ENCODE assay signal across 8 cellular contexts in the genomic region with DNA sequence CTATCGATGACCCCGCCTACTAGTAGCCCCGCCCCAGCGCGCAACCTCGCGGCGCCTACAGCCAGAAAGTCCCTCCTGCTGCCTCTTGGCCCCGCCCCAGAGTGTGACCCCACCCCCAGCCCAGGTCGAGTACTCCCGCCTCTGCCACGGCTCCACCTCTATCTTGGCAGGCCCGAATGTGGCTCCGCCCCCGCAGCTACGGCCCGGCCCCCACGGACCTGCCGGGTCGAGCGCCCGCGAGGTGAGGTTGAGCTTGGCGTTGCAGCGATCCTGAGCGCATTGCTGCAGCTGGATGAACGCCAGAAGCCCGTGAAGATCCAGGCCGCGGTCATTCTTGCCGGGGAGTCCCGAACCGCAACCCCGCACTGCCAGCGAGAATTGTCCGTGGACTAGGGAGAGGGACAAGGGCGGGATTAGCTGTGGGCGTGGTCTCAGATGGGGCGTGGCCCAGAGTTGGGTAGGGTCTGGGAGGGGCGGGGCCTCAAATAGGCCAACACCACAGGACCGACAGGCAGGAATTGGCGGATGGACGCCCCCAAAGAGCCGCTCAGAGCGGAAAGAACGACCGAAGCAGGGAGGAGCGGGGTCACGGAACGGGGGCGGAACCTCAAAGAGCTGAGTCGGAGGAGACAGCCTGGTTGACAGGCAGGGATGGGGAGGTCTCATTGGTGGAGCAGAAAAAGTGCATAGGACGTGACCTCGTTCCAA. TPM values are rescaled to one million over a fixed set of nuclear protein-coding genes. Genes with fewer than 3 reads are reported as not detected.
DNase-seq lines count a peak whose midpoint lies in the region; ATAC-seq and TF ChIP-seq lines count a peak whose summit lies in the region.

No MANE protein-coding gene starts in this region.

- H2AK5ac ChIP-seq in trophoblast cell (ENCODE audit: low read length), result no peak overlapping the region

- peak; percentile 49 for DNase-seq in GM04503 (ENCODE audit: low read depth)
- DNase-seq in HFF-Myc (ENCODE audit: extremely low read depth, low read depth), result peak; percentile 47
- DNase-seq in MV-4-11 (lab: John Stamatoyannopoulos, UW), result peak; percentile 94
- peak; percentile 66 to 85 for DNase-seq in SW 1271 (lab: John Stamatoyannopoulos, UW)
- DNase-seq in activated naive CD8-positive, alpha-beta T cell treated with anti-CD3 and anti-CD28 coated beads, Interleukin-2, amount 50 U/mL, for 24 hours, result peak; percentile 99
- DNase-seq in cardiac septum (ENCODE audit: low spot score), result peak; percentile 99
- DNase-seq in trophoblast cell, result peak; percentile 93
- peak; percentile 97 to 98 for DNase-seq in tibial artery

- H4K12ac ChIP-seq in trophoblast cell (ENCODE audit: low read depth, low read length), result no peak overlapping the region

- peaks cover 2% of the 10 kb centered on the region for H3K79me2 ChIP-seq in trophoblast cell (ENCODE audit: control insufficient read depth, insufficient read depth, low read length, poor library complexity)

- intact Hi-C loops in cardiac septum (cut with DNase I) (loop anchor here (5.0 kb wide), 1 partner anchor 39 kb away; the partner anchor contains the start of gene PHLDB3), tibial artery (cut with DNase I; ENCODE audit: low total_unique reads) (loop anchor here (5.0 kb wide), 1 partner anchor 39 kb away; the partner anchor contains the start of gene PHLDB3)

- no peak overlapping the region for H3K18ac ChIP-seq in trophoblast cell (ENCODE audit: low read length)

- peak overlapping the region; percentile 53 for H3K4me3 ChIP-seq in HFF-Myc (replicated peaks; ENCODE audit: low read depth, low read length)
- peak overlapping the region; percentile 76 for H3K4me3 ChIP-seq in trophoblast cell (ENCODE audit: low read depth, low read length)
- H3K4me3 ChIP-seq in tibial artery, result peak overlapping the region; percentile 64 to 71

- H3K36me3 ChIP-seq in trophoblast cell (ENCODE audit: control insufficient read depth in 1 of 2, insufficient read depth in 2 of 2, low read length in 2 of 2) (no peaks in the 10 kb centered on the region), tibial artery (peaks cover 0 to 6% (median 0%) of the 10 kb centered on the region in 3 donors)

- peak overlapping the region; percentile 40 for H4K8ac ChIP-seq in trophoblast cell (ENCODE audit: low read depth, low read length)

- H3K27ac Mint-ChIP-seq in activated naive CD8-positive, alpha-beta T cell treated with anti-CD3 and anti-CD28 coated beads, Interleukin-2, amount 50 U/mL, for 24 hours, result peak overlapping the region; percentile 93

- H4K91ac ChIP-seq in trophoblast cell (ENCODE audit: low read depth, low read length), result no peak overlapping the region

- H3K27me3 ChIP-seq in trophoblast cell (ENCODE audit: insufficient read depth, low read length) (no peaks in the 10 kb centered on the region), tibial artery (peaks cover 0 to 9% of the 10 kb centered on the region in 2 donors)

- peaks cover 45% of the 10 kb centered on the region for H3K4me1 Mint-ChIP-seq in activated naive CD8-positive, alpha-beta T cell treated with anti-CD3 and anti-CD28 coated beads, Interleukin-2, amount 50 U/mL, for 24 hours

- peak overlapping the region; percentile 22 for H2BK5ac ChIP-seq in trophoblast cell (ENCODE audit: low read depth, low read length, poor library complexity)

- H3K23ac ChIP-seq in trophoblast cell (ENCODE audit: low read length), result no peak overlapping the region

- no peak for TF ChIP-seq CTCF in HFF-Myc (IDR thresholded peaks at IDR 0.05; ENCODE audit: low read depth, low read length, missing control alignments)
- no peak for TF ChIP-seq CTCF in tibial artery (IDR thresholded peaks at IDR 0.05)

- no peak overlapping the region for H2BK120ac ChIP-seq in trophoblast cell (ENCODE audit: insufficient read depth, low read length, poor library complexity)

- H3K4me3 Mint-ChIP-seq in activated naive CD8-positive, alpha-beta T cell treated with anti-CD3 and anti-CD28 coated beads, Interleukin-2, amount 50 U/mL, for 24 hours, result peak overlapping the region; percentile 86

- H2BK12ac ChIP-seq in trophoblast cell (ENCODE audit: low read length), result no peak overlapping the region

- no peak overlapping the region for H3K27ac ChIP-seq in trophoblast cell (ENCODE audit: low read depth, low read length)
- H3K27ac ChIP-seq in tibial artery, result peak overlapping the region; percentile 82 to 88

- ATAC-seq in activated naive CD8-positive, alpha-beta T cell treated with anti-CD3 and anti-CD28 coated beads, Interleukin-2, amount 50 U/mL, for 24 hours, result peak; percentile 82

- peaks cover 3% of the 10 kb centered on the region for H3K36me3 Mint-ChIP-seq in activated naive CD8-positive, alpha-beta T cell treated with anti-CD3 and anti-CD28 coated beads, Interleukin-2, amount 50 U/mL, for 24 hours (ENCODE audit: low read depth)

- peak overlapping the region; percentile 80 for H2AFZ ChIP-seq in trophoblast cell (ENCODE audit: insufficient read depth, low read length, poor library complexity)

- H3K14ac ChIP-seq in trophoblast cell (ENCODE audit: low read length), result no peak overlapping the region

- no CpG with 5 or more reads among the region's 54 CpGs for WGBS in trophoblast cell (ENCODE audit: extremely low coverage, insufficient coverage, insufficient read length)

- no peaks in the 10 kb centered on the region for H3K9me3 Mint-ChIP-seq in activated naive CD8-positive, alpha-beta T cell treated with anti-CD3 and anti-CD28 coated beads, Interleukin-2, amount 50 U/mL, for 24 hours

- H3K27me3 Mint-ChIP-seq in activated naive CD8-positive, alpha-beta T cell treated with anti-CD3 and anti-CD28 coated beads, Interleukin-2, amount 50 U/mL, for 24 hours, result no peaks in the 10 kb centered on the region

- H3K79me1 ChIP-seq in trophoblast cell (ENCODE audit: low read length), result peaks cover 9% of the 10 kb centered on the region

- peak overlapping the region; percentile 83 for H3K4me2 ChIP-seq in trophoblast cell (ENCODE audit: low read length)

- H3K9ac ChIP-seq in trophoblast cell (ENCODE audit: low read length), result no peak overlapping the region

- H3K4me1 ChIP-seq in trophoblast cell (ENCODE audit: control insufficient read depth in 1 of 2, insufficient read depth in 2 of 2, low read length in 2 of 2), result peaks cover 7 to 23% of the 10 kb centered on the region in 2 experiments
- peaks cover 0 to 22% (median 11%) of the 10 kb centered on the region in 4 donors for H3K4me1 ChIP-seq in tibial artery

- H3K9me3 ChIP-seq in trophoblast cell (ENCODE audit: insufficient read depth, low read depth, low read length), result peaks cover 2% of the 10 kb centered on the region
- no peaks in the 10 kb centered on the region for H3K9me3 ChIP-seq in tibial artery

- H3K4ac ChIP-seq in trophoblast cell (ENCODE audit: low read depth, low read length), result no peak overlapping the region

RNA-seq across cellular contexts. Expression of gene LYPD3, which starts 1.9 kb away (rescaled TPM):
- not detected for total RNA-seq in cardiac septum
- polyA plus RNA-seq in trophoblast cell (2013), result 44.9 and 48.1 TPM in 2 replicates

RNA-seq across cellular contexts. Expression of gene PHLDB3, which starts 41.0 kb away (rescaled TPM):
- 7.3 TPM for total RNA-seq in cardiac septum
- 81.5 and 87.5 TPM in 2 replicates for polyA plus RNA-seq in trophoblast cell (2013)

RNA-seq across cellular contexts. Expression of gene TEX101, which starts 48.8 kb away (rescaled TPM):
- not detected for total RNA-seq in cardiac septum
- polyA plus RNA-seq in trophoblast cell (2013), result 0.11 and 0.18 TPM in 2 replicates

Comparison
In these comparisons a context has a peak if more than half of its experiments do, and no peak if none do; other contexts are left out.
1. DNase-seq: peak in every context shown above with its lines; median percentile 99 in activated naive CD8-positive, alpha-beta T cell treated with anti-CD3 and anti-CD28 coated beads, Interleukin-2, amount 50 U/mL, for 24 hours; 99 in cardiac septum; 98 in tibial artery; 94 in MV-4-11; 93 in trophoblast cell; 76 in SW 1271; 49 in GM04503; 47 in HFF-Myc.